In the genomic region with DNA sequence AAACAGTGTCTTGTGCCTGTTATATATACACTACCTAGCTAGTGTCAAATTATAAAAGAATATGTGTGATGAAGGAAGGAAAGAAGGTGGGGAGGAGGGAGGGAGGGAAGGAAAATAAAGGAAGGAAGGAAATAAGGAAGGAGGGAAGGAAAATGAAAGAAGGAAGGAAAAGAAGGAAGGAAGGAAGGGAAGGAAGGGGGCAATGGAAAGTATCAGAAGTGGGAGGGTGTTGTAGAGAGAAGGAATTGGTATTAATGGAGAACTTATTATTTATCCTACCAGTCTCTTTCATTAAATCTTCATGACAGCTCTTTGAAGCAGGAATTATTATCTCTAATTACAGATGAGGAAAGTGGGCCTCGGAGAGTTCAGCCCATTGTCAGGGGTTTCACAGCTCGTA, we compare ENCODE assay signal across 25 cellular contexts.
DNase-seq lines count a peak whose midpoint lies in the region; ATAC-seq, FAIRE-seq and TF ChIP-seq lines count a peak whose summit lies in the region.
"Had no signal": no experiment of that assay in that cellular context is flagged by ENCODE, and none has a peak within 500 bp of the region (broad histone marks: within the 10 kb centered on the region; RNA-seq: fewer than 3 reads in every experiment).

No MANE protein-coding gene starts in this region.

- H3K4me3 Mint-ChIP-seq in Caco-2 (ENCODE audit: unreplicated experiment) = no peak overlapping the region
- H3K4me3 Mint-ChIP-seq: CD14-positive monocyte; CD4-positive, alpha-beta T cell; CD8-positive, alpha-beta memory T cell; HFFc6 had no signal

- no peak overlapping the region for H3K9ac ChIP-seq in K562 (ENCODE audit: insufficient read depth in 1 of 2, low read depth in 2 of 2, low read length in 2 of 2)
- H3K9ac ChIP-seq: BLaER1 treated with 17β-estradiol and CSF1 and Interleukin-3, amounts not matched to agents 10 nM and 100 nM; GM23248 had no signal

- no peak for TF ChIP-seq RAD21 in K562 (CRISPR knock-in tag; conservative IDR thresholded peaks at IDR 0.05 in 1 of 2, IDR thresholded peaks at IDR 0.05 in 1 of 2)

- peak overlapping the region; percentile 69 for H3K27ac Mint-ChIP-seq in Caco-2 (ENCODE audit: unreplicated experiment)
- H3K27ac Mint-ChIP-seq: CD14-positive monocyte; CD4-positive, alpha-beta T cell; HFFc6 had no signal

- H2AFZ ChIP-seq in K562 (ENCODE audit: low read depth, low read length) = no peak overlapping the region
- H2AFZ ChIP-seq: GM23248 had no signal

- POLR2A ChIA-PET in Caco-2 (lab: Charles Lee) (no interaction called here), HEK293 (lab: Yijun Ruan, JAX) (no interaction called here), K562 (lab: Yijun Ruan, JAX) (no interaction called here)

- H3K27me3 Mint-ChIP-seq in Caco-2 (ENCODE audit: insufficient read depth, unreplicated experiment) = no peaks in the 10 kb centered on the region
- H3K27me3 Mint-ChIP-seq: CD4-positive, alpha-beta T cell; CD8-positive, alpha-beta memory T cell had no signal

- TF ChIP-seq CTCF in Caco-2 (IDR thresholded peaks at IDR 0.05; ENCODE audit: insufficient read depth in 1 of 2, low read depth in 1 of 2, low read length in 1 of 2, severe bottlenecking in 1 of 2, unreplicated experiment in 1 of 2) (no peak), HEK293 (tag by site-specific recombination; IDR thresholded peaks at IDR 0.05) (no peak), K562 (IDR thresholded peaks at IDR 0.05 in 2 of 3, conservative IDR thresholded peaks at IDR 0.05 in 1 of 3; ENCODE audit: insufficient read depth in 2 of 3, low read depth in 1 of 3, low read length in 3 of 3) (no peak), ovary (IDR thresholded peaks at IDR 0.05) (no peak)

- no peak for TF ChIP-seq EP300 in K562 (IDR thresholded peaks at IDR 0.05; ENCODE audit: low read length)
- no peak for TF ChIP-seq EP300 in ovary (IDR thresholded peaks at IDR 0.05)

- ATAC-seq in K562 (no peak), GM18873 (IDR thresholded peaks at IDR 0.05; ENCODE audit: low FRiP score, unreplicated experiment) (no peak)
- ATAC-seq: A549 had no signal

- H3K4me2 ChIP-seq in K562 (ENCODE audit: insufficient read depth, low read length) = no peak overlapping the region
- H3K4me2 ChIP-seq: A549; BLaER1 treated with 17β-estradiol and CSF1 and Interleukin-3, amounts not matched to agents 10 nM and 100 nM had no signal

- H4K20me1 ChIP-seq in K562 (replicated peaks; ENCODE audit: control insufficient read depth, insufficient read depth, low read length) = peaks cover 8% of the 10 kb centered on the region
- H4K20me1 ChIP-seq: BLaER1 treated with 17β-estradiol and CSF1 and Interleukin-3, amounts not matched to agents 10 nM and 100 nM had no signal

- no peak for FAIRE-seq in K562 (lab: Jason Lieb, UNC)
- FAIRE-seq: A549, G401.6, GM12892, GM19239, H1 had no signal

- no peaks in the 10 kb centered on the region for H3K36me3 Mint-ChIP-seq in Caco-2 (ENCODE audit: insufficient read depth, unreplicated experiment)
- H3K36me3 Mint-ChIP-seq: CD14-positive monocyte; CD8-positive, alpha-beta memory T cell had no signal

- peaks cover 37% of the 10 kb centered on the region for H3K4me1 Mint-ChIP-seq in Caco-2 (ENCODE audit: low read depth, unreplicated experiment)
- H3K4me1 Mint-ChIP-seq: CD14-positive monocyte; CD8-positive, alpha-beta memory T cell had no signal

- WGBS in K562 (ENCODE audit: insufficient coverage, low coverage, missing lambda C conversion rate) = 57% methylated on average over 2 of the region's 2 CpGs
- 92 to 98% (median 94%) methylated on average over 2 of the region's 2 CpGs for WGBS in ovary, 3 donors

- H3K4me3 ChIP-seq in Caco-2 (ENCODE audit: low read depth, low read length) = no peak overlapping the region
- H3K4me3 ChIP-seq in HEK293 (ENCODE audit: low read depth, low read length) = no peak overlapping the region
- no peak overlapping the region for H3K4me3 ChIP-seq in K562
- no peak overlapping the region for H3K4me3 ChIP-seq in ovary
- H3K4me3 ChIP-seq: A549; BLaER1 treated with 17β-estradiol and CSF1 and Interleukin-3, amounts not matched to agents 10 nM and 100 nM; GM23248 had no signal

- DNase-seq in Caco-2 = no peak
- no peak for DNase-seq in K562 (ENCODE audit: extremely low read depth in 1 of 4, low spot score in 3 of 4)
- no peak for DNase-seq in ovary
- no peak for DNase-seq in kidney tubule cell (ENCODE audit: low spot score)
- DNase-seq: 8988T; ACHN; AML-193; BE2C; Calu3; CD4-positive, alpha-beta T cell; CD8-positive, alpha-beta memory T cell; DND-41; GM23248; H7; HCEC 1CT; HFFc6 had no signal

- H3K4me1 ChIP-seq in Caco-2 (peaks cover 44% of the 10 kb centered on the region), HEK293 (ENCODE audit: control insufficient read depth, insufficient read depth, low read length) (0 out of 2 replicates have a peak, but pooled peaks cover 5% of the 10 kb centered on the region), K562 (replicated peaks in 1 of 2; ENCODE audit: control insufficient read depth in 2 of 2, insufficient read depth in 2 of 2, low read length in 2 of 2) (peaks cover 7 to 45% of the 10 kb centered on the region in 2 experiments; a peak in 4 of 5 replicates), ovary (ENCODE audit: insufficient read depth) (no peaks in the 10 kb centered on the region)
- H3K4me1 ChIP-seq: A549, BE2C had no signal

- H3K27me3 ChIP-seq in Caco-2 (replicated peaks; ENCODE audit: control insufficient read depth, insufficient read depth, low read length) = no peaks in the 10 kb centered on the region
- H3K27me3 ChIP-seq in K562 (ENCODE audit: control insufficient read depth in 2 of 2, insufficient read depth in 2 of 2, low read length in 2 of 2) = no peaks in the 10 kb centered on the region
- no peaks in the 10 kb centered on the region for H3K27me3 ChIP-seq in ovary
- H3K27me3 ChIP-seq: BE2C; BLaER1 treated with 17β-estradiol and CSF1 and Interleukin-3, amounts not matched to agents 10 nM and 100 nM had no signal

- no peaks in the 10 kb centered on the region for H3K36me3 ChIP-seq in Caco-2 (ENCODE audit: control insufficient read depth, insufficient read depth, low read length)
- no peaks in the 10 kb centered on the region for H3K36me3 ChIP-seq in HEK293 (ENCODE audit: control insufficient read depth in 2 of 2, insufficient read depth in 1 of 2, low read length in 2 of 2)
- peaks cover 3% of the 10 kb centered on the region; the same call in 1 of the 3 replicates for H3K36me3 ChIP-seq in K562 (ENCODE audit: control insufficient read depth, insufficient read depth, low read length)
- no peaks in the 10 kb centered on the region for H3K36me3 ChIP-seq in ovary
- H3K36me3 ChIP-seq: BE2C; BLaER1 treated with 17β-estradiol and CSF1 and Interleukin-3, amounts not matched to agents 10 nM and 100 nM had no signal

- no peaks in the 10 kb centered on the region for H3K9me3 ChIP-seq in Caco-2
- H3K9me3 ChIP-seq in HEK293 (ENCODE audit: control insufficient read depth, insufficient read depth, low read depth, low read length) = no peaks in the 10 kb centered on the region
- H3K9me3 ChIP-seq in K562 (replicated peaks; ENCODE audit: control insufficient read depth, insufficient read depth, low read depth, low read length) = no peaks in the 10 kb centered on the region
- no peaks in the 10 kb centered on the region for H3K9me3 ChIP-seq in ovary
- H3K9me3 ChIP-seq: A549, BE2C had no signal

- no peaks in the 10 kb centered on the region for H3K9me1 ChIP-seq in K562 (ENCODE audit: control insufficient read depth, insufficient read depth, low read length)

- BruUV-seq in Caco-2 (replicated peaks; lab: Mats Ljungman, UMichigan) (no TSS peak), K562 (replicated peaks; lab: Mats Ljungman, UMichigan) (no TSS peak)

- TF ChIP-seq POLR2A in K562 (conservative IDR thresholded peaks at IDR 0.05) = no peak
- TF ChIP-seq POLR2A in ovary (IDR thresholded peaks at IDR 0.05) = no peak

- H3K27ac ChIP-seq in HEK293 (ENCODE audit: extremely low read depth, low read depth, low read length) = no peak overlapping the region
- H3K27ac ChIP-seq in K562 (ENCODE audit: extremely low read depth, low read depth, low read length) = no peak overlapping the region
- no peak overlapping the region for H3K27ac ChIP-seq in ovary
- H3K27ac ChIP-seq: A549; BLaER1 treated with 17β-estradiol and CSF1 and Interleukin-3, amounts not matched to agents 10 nM and 100 nM; GM23248 had no signal

- in situ Hi-C loops in K562 (cut with MboI) = no loop called here

- CTCF ChIA-PET in Caco-2 (lab: Charles Lee) (no interaction called here), HEK293 (lab: Yijun Ruan, JAX) (interaction anchor here (0.6 kb wide), 1 partner anchor 204 kb away, joined by 3 read pairs; no protein-coding TSS in a partner anchor), K562 (lab: Yijun Ruan, JAX; ENCODE audit: low intra/inter-chr PET ratio) (no interaction called here)

- intact Hi-C loops in Caco-2 (cut with micrococcal nuclease; ENCODE audit: unreplicated experiment) = no loop called here
- intact Hi-C loops in K562 (cut with micrococcal nuclease) = no loop called here
- intact Hi-C loops in ovary (cut with DNase I) = no loop called here

- peaks cover 40% of the 10 kb centered on the region for H3K79me2 ChIP-seq in K562 (ENCODE audit: control insufficient read depth, insufficient read depth, low read length)

- peaks cover 9% of the 10 kb centered on the region for H3K9me3 Mint-ChIP-seq in Caco-2 (ENCODE audit: unreplicated experiment)
- H3K9me3 Mint-ChIP-seq: CD4-positive, alpha-beta T cell had no signal

TF ChIP-seq in HEK293, 187 proteins besides CTCF, POLR2A, EP300 and RAD21:
- TF ChIP-seq, protein P1, sequence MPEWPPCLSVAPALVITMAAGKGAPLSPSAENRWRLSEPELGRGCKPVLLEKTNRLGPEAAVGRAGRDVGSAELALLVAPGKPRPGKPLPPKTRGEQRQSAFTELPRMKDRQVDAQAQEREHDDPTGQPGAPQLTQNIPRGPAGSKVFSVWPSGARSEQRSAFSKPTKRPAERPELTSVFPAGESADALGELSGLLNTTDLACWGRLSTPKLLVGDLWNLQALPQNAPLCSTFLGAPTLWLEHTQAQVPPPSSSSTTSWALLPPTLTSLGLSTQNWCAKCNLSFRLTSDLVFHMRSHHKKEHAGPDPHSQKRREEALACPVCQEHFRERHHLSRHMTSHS (tag by site-specific recombination; IDR thresholded peaks at IDR 0.05) = no peak
- TF ChIP-seq ZNF366 (tag by site-specific recombination; conservative IDR thresholded peaks at IDR 0.05) = peak; percentile 46

TF ChIP-seq in K562, 482 proteins besides CTCF, POLR2A, EP300 and RAD21 (continues in another document):
- TF ChIP-seq TBL1XR1 (IDR thresholded peaks at IDR 0.05; ENCODE audit: low read length in 2 of 2) (no peak), ZFP36 (IDR thresholded peaks at IDR 0.05; ENCODE audit: low read depth, low read length, partially characterized antibody) (no peak), FOS (IDR thresholded peaks at IDR 0.05; ENCODE audit: extremely low read depth, insufficient read length) (no peak)
